36 cellular contexts compared by ENCODE assay signal in the genomic region with DNA sequence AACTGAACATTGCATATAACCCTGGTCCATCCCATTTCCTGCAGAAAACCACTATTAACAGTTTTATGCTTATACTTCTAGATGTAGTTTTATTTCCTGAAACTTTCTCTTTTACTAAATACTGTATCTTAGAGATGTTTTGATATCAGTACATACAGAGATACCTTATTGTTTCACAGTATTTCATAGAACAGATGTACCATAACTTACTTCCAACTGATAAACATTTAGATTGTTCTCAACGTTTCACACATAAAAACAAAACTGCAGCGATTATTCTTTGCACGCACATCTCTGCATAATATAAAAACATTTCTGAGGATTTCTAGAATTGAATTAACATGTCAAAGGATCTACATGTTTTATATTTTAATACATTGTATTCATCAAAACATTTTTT. TPM values are rescaled to one million over a fixed set of nuclear protein-coding genes. Genes with fewer than 3 reads are reported as not detected.
DNase-seq lines count a peak whose midpoint lies in the region; ATAC-seq and TF ChIP-seq lines count a peak whose summit lies in the region.
"Had no signal": no experiment of that assay in that cellular context is flagged by ENCODE, and none has a peak within 500 bp of the region (broad histone marks: within the 10 kb centered on the region; RNA-seq: fewer than 3 reads in every experiment).

No MANE protein-coding gene starts in this region.

- H3K27me3 Mint-ChIP-seq in activated CD4-positive, alpha-beta T cell treated with anti-CD3 and anti-CD28 coated beads for 36 hours, result no peaks in the 10 kb centered on the region
- no peaks in the 10 kb centered on the region for H3K27me3 Mint-ChIP-seq in CD4-positive, alpha-beta T cell
- no peaks in the 10 kb centered on the region for H3K27me3 Mint-ChIP-seq in activated CD8-positive, alpha-beta T cell treated with anti-CD3 and anti-CD28 coated beads, Interleukin-2, amount 10 ng/mL, durations not matched to agents 7 days and 5 days (ENCODE audit: low read depth)
- peaks cover 0 to under 1% (median 0%) of the 10 kb centered on the region in 5 donors for H3K27me3 Mint-ChIP-seq in naive thymus-derived CD4-positive, alpha-beta T cell
- H3K27me3 Mint-ChIP-seq: brain had no signal

- peak overlapping the region; percentile 55 for H3K27ac Mint-ChIP-seq in activated CD4-positive, alpha-beta T cell treated with anti-CD3 and anti-CD28 coated beads for 36 hours
- H3K27ac Mint-ChIP-seq in CD4-positive, alpha-beta T cell, result peak overlapping the region; percentile 92
- H3K27ac Mint-ChIP-seq in activated CD8-positive, alpha-beta T cell treated with anti-CD3 and anti-CD28 coated beads, Interleukin-2, amount 10 ng/mL, durations not matched to agents 7 days and 5 days, result peak overlapping the region; percentile 78
- H3K27ac Mint-ChIP-seq in naive thymus-derived CD4-positive, alpha-beta T cell, result peak overlapping the region; percentile 13 to 89 (median 78)
- H3K27ac Mint-ChIP-seq: brain, mesothelial cell of epicardium had no signal

- no peak overlapping the region for H3K27ac ChIP-seq in CD4-positive, alpha-beta T cell (ENCODE audit: low read depth, low read length)
- no peak overlapping the region for H3K27ac ChIP-seq in naive thymus-derived CD4-positive, alpha-beta T cell (ENCODE audit: low read depth, low read length)
- H3K27ac ChIP-seq in transverse colon, result no peak overlapping the region
- H3K27ac ChIP-seq: prostate gland, right lobe of liver had no signal

- in situ Hi-C loops in transverse colon (cut with MboI; ENCODE audit: low pct_ligation_motif_present in 1 of 4, low pct_unique_long_range_greater_than_20kb in 1 of 4, low sequenced_read_pairs in 3 of 4), result no loop called here

- H3K36me3 Mint-ChIP-seq in activated CD4-positive, alpha-beta T cell treated with anti-CD3 and anti-CD28 coated beads for 36 hours (ENCODE audit: low read depth), result peaks cover 4% of the 10 kb centered on the region
- H3K36me3 Mint-ChIP-seq in CD4-positive, alpha-beta T cell (ENCODE audit: low read depth), result no peaks in the 10 kb centered on the region
- H3K36me3 Mint-ChIP-seq in activated CD8-positive, alpha-beta T cell treated with anti-CD3 and anti-CD28 coated beads, Interleukin-2, amount 10 ng/mL, durations not matched to agents 7 days and 5 days (ENCODE audit: low read depth), result peaks cover 30% of the 10 kb centered on the region
- peaks cover 0 to 7% (median 2%) of the 10 kb centered on the region in 5 donors for H3K36me3 Mint-ChIP-seq in naive thymus-derived CD4-positive, alpha-beta T cell
- H3K36me3 Mint-ChIP-seq: brain, CD14-positive monocyte, mesothelial cell of epicardium had no signal

- CTCF ChIA-PET in activated CD4-positive, alpha-beta T cell treated with anti-CD3 and anti-CD28 coated beads for 36 hours (lab: Charles Lee), result interaction anchor here (1.0 to 1.2 kb wide), 2 partner anchors 14 to 56 kb away, joined by 3 read pairs; no protein-coding TSS in a partner anchor
- CTCF ChIA-PET in CD4-positive, alpha-beta T cell (lab: Charles Lee), result interaction anchor here (0.7 to 1.2 kb wide), 2 partner anchors 10 to 56 kb away, joined by 3 read pairs; no protein-coding TSS in a partner anchor
- CTCF ChIA-PET in activated CD8-positive, alpha-beta T cell treated with anti-CD3 and anti-CD28 coated beads, Interleukin-2, amount 10 ng/mL, durations not matched to agents 7 days and 5 days (lab: Charles Lee), result interaction anchor here (1.0 to 6.9 kb wide), 4 partner anchors 12 to 65 kb away, joined by 4 to 38 read pairs (median 19); no protein-coding TSS in a partner anchor
- CTCF ChIA-PET in naive thymus-derived CD4-positive, alpha-beta T cell (lab: Charles Lee), result no interaction called here

- no peak for ATAC-seq in activated CD4-positive, alpha-beta T cell treated with anti-CD3 and anti-CD28 coated beads for 36 hours
- no peak for ATAC-seq in CD4-positive, alpha-beta T cell (ENCODE audit: poor library complexity)
- ATAC-seq in activated CD8-positive, alpha-beta T cell treated with anti-CD3 and anti-CD28 coated beads, Interleukin-2, amount 10 ng/mL, durations not matched to agents 7 days and 5 days, result no peak
- no peak for ATAC-seq in naive thymus-derived CD4-positive, alpha-beta T cell
- ATAC-seq in GM21786 (IDR thresholded peaks at IDR 0.05; ENCODE audit: unreplicated experiment) (no peak), HG02798 (IDR thresholded peaks at IDR 0.05; ENCODE audit: poor library complexity, unreplicated experiment) (no peak)
- ATAC-seq: esophagus mucosa, PC-3, right lobe of liver had no signal

- H3K4me3 Mint-ChIP-seq in activated CD4-positive, alpha-beta T cell treated with anti-CD3 and anti-CD28 coated beads for 36 hours, result no peak overlapping the region
- peak overlapping the region; percentile 55 for H3K4me3 Mint-ChIP-seq in CD4-positive, alpha-beta T cell
- peak overlapping the region; percentile 52 for H3K4me3 Mint-ChIP-seq in activated CD8-positive, alpha-beta T cell treated with anti-CD3 and anti-CD28 coated beads, Interleukin-2, amount 10 ng/mL, durations not matched to agents 7 days and 5 days
- peak overlapping the region in 8 of 10 donors; percentile 42 to 83 (median 62) for H3K4me3 Mint-ChIP-seq in naive thymus-derived CD4-positive, alpha-beta T cell
- H3K4me3 Mint-ChIP-seq: brain, CD14-positive monocyte, mesothelial cell of epicardium had no signal

- H3K4me3 ChIP-seq in naive thymus-derived CD4-positive, alpha-beta T cell (ENCODE audit: low read length), result no peak overlapping the region
- no peak overlapping the region for H3K4me3 ChIP-seq in transverse colon
- H3K4me3 ChIP-seq: prostate gland, right lobe of liver had no signal

- no peak for TF ChIP-seq POLR2A in transverse colon (IDR thresholded peaks at IDR 0.05)

- H3K36me3 ChIP-seq in naive thymus-derived CD4-positive, alpha-beta T cell (ENCODE audit: control insufficient read depth in 2 of 3, insufficient read depth in 3 of 3, low read length in 3 of 3), result no peaks in the 10 kb centered on the region
- no peaks in the 10 kb centered on the region for H3K36me3 ChIP-seq in transverse colon
- H3K36me3 ChIP-seq: prostate gland, right lobe of liver had no signal

- no peaks in the 10 kb centered on the region for H3K27me3 ChIP-seq in CD4-positive, alpha-beta T cell (ENCODE audit: control insufficient read depth, insufficient read depth, low read length)
- H3K27me3 ChIP-seq in naive thymus-derived CD4-positive, alpha-beta T cell (ENCODE audit: control insufficient read depth in 2 of 2, insufficient read depth in 2 of 2, low read length in 2 of 2), result no peaks in the 10 kb centered on the region
- H3K27me3 ChIP-seq in transverse colon, result no peaks in the 10 kb centered on the region
- H3K27me3 ChIP-seq: right lobe of liver had no signal

- POLR2A ChIA-PET in activated CD4-positive, alpha-beta T cell treated with anti-CD3 and anti-CD28 coated beads for 36 hours (lab: Charles Lee), result interaction anchor here (1.2 kb wide), 1 partner anchor 71 kb away, joined by 3 read pairs; no protein-coding TSS in a partner anchor
- POLR2A ChIA-PET in CD4-positive, alpha-beta T cell (lab: Charles Lee), result interaction anchor here (0.7 to 6.0 kb wide), 5 partner anchors 12 to 73 kb away, joined by 3 to 72 read pairs (median 3); no protein-coding TSS in a partner anchor
- POLR2A ChIA-PET in activated CD8-positive, alpha-beta T cell treated with anti-CD3 and anti-CD28 coated beads, Interleukin-2, amount 10 ng/mL, durations not matched to agents 7 days and 5 days (lab: Charles Lee), result interaction anchor here (0.7 to 6.6 kb wide), 3 partner anchors 12 to 51 kb away, joined by 4 to 59 read pairs (median 58); no protein-coding TSS in a partner anchor
- POLR2A ChIA-PET in naive thymus-derived CD4-positive, alpha-beta T cell (lab: Charles Lee), result interaction anchor here (0.6 to 5.6 kb wide), 3 partner anchors 10 to 1054 kb away, joined by 4 to 53 read pairs (median 29); no protein-coding TSS in a partner anchor

- TF ChIP-seq CTCF in CD4-positive, alpha-beta T cell (IDR thresholded peaks at IDR 0.05), result no peak
- no peak for TF ChIP-seq CTCF in transverse colon (IDR thresholded peaks at IDR 0.05)

- no peak for TF ChIP-seq EP300 in transverse colon (IDR thresholded peaks at IDR 0.05; ENCODE audit: low read depth)

- H3K4me1 ChIP-seq in naive thymus-derived CD4-positive, alpha-beta T cell (ENCODE audit: control insufficient read depth in 2 of 2, insufficient read depth in 2 of 2, low read length in 2 of 2), result peaks cover 52 to 60% of the 10 kb centered on the region in 2 donors
- no peaks in the 10 kb centered on the region for H3K4me1 ChIP-seq in transverse colon
- H3K4me1 ChIP-seq: prostate gland, right lobe of liver had no signal

- WGBS in transverse colon (ENCODE audit: low coverage in 1 of 2), 2 donors, result 58 to 68% methylated on average over 3 of the region's 3 CpGs

- DNase-seq in activated CD4-positive, alpha-beta T cell treated with anti-CD3 and anti-CD28 coated beads for 36 hours, result no peak
- no peak for DNase-seq in activated CD4-positive, alpha-beta T cell treated with anti-CD3 and anti-CD28 coated beads for 4 hours
- DNase-seq in CD4-positive, alpha-beta T cell, result no peak
- no peak for DNase-seq in activated CD8-positive, alpha-beta T cell treated with anti-CD3 and anti-CD28 coated beads, Interleukin-2, amount 10 ng/mL, durations not matched to agents 7 days and 5 days
- DNase-seq in naive thymus-derived CD4-positive, alpha-beta T cell, result no peak
- DNase-seq in transverse colon, result no peak
- DNase-seq: cerebellar nuclear complex; dermis blood vessel endothelial cell; head of caudate nucleus; IMR-90; kidney; MV-4-11; NCI-H1436; NCI-H2081; NCI-H526; NK-92 treated with Interleukin-12 subunit alpha and Interleukin-12 subunit beta, amount 100 ng/mL, for 24 hours; nucleus accumbens; PC-3; right lobe of liver; stimulated activated CD4-positive, alpha-beta T cell treated with anti-CD3 and anti-CD28 coated beads, Interleukin-12 subunit alpha, Interleukin-12 subunit beta, amount 100 ng/mL, for 4 hours; stimulated activated CD4-positive, alpha-beta T cell treated with anti-CD3 and anti-CD28 coated beads, Interleukin-2, amount 100 ng/mL, for 48 hours; trophoblast cell had no signal

- no peaks in the 10 kb centered on the region for H3K9me3 Mint-ChIP-seq in activated CD4-positive, alpha-beta T cell treated with anti-CD3 and anti-CD28 coated beads for 36 hours (ENCODE audit: low read depth)
- H3K9me3 Mint-ChIP-seq in CD4-positive, alpha-beta T cell, result no peaks in the 10 kb centered on the region
- peaks cover 5% of the 10 kb centered on the region for H3K9me3 Mint-ChIP-seq in activated CD8-positive, alpha-beta T cell treated with anti-CD3 and anti-CD28 coated beads, Interleukin-2, amount 10 ng/mL, durations not matched to agents 7 days and 5 days (ENCODE audit: insufficient read depth)
- H3K9me3 Mint-ChIP-seq in naive thymus-derived CD4-positive, alpha-beta T cell, result peaks cover 0 to 7% (median 0%) of the 10 kb centered on the region in 11 donors
- H3K9me3 Mint-ChIP-seq: mesothelial cell of epicardium had no signal

- H3K4me1 Mint-ChIP-seq in activated CD4-positive, alpha-beta T cell treated with anti-CD3 and anti-CD28 coated beads for 36 hours, result peaks cover 62% of the 10 kb centered on the region
- H3K4me1 Mint-ChIP-seq in CD4-positive, alpha-beta T cell (ENCODE audit: low read depth), result peaks cover 70% of the 10 kb centered on the region
- H3K4me1 Mint-ChIP-seq in activated CD8-positive, alpha-beta T cell treated with anti-CD3 and anti-CD28 coated beads, Interleukin-2, amount 10 ng/mL, durations not matched to agents 7 days and 5 days (ENCODE audit: low read depth), result peaks cover 70% of the 10 kb centered on the region
- peaks cover 29 to 75% (median 65%) of the 10 kb centered on the region in 7 donors for H3K4me1 Mint-ChIP-seq in naive thymus-derived CD4-positive, alpha-beta T cell
- H3K4me1 Mint-ChIP-seq: brain had no signal

- intact Hi-C loops in activated CD4-positive, alpha-beta T cell treated with anti-CD3 and anti-CD28 coated beads for 36 hours (cut with DNase I, micrococcal nuclease), result no loop called here
- intact Hi-C loops in CD4-positive, alpha-beta T cell (cut with DNase I, micrococcal nuclease), result no loop called here
- intact Hi-C loops in naive thymus-derived CD4-positive, alpha-beta T cell (cut with micrococcal nuclease), result loop anchor here in 1 of 2 donors (1.0 kb wide), 2 partner anchors 7 to 21 kb away; no protein-coding TSS in a partner anchor
- intact Hi-C loops in transverse colon (cut with DNase I; ENCODE audit: low total_unique reads), result no loop called here

- no peaks in the 10 kb centered on the region for H3K9me3 ChIP-seq in CD4-positive, alpha-beta T cell (ENCODE audit: control insufficient read depth, low read length)
- H3K9me3 ChIP-seq in naive thymus-derived CD4-positive, alpha-beta T cell (ENCODE audit: control insufficient read depth in 2 of 3, low read length in 3 of 3), result no peaks in the 10 kb centered on the region
- H3K9me3 ChIP-seq in transverse colon, result no peaks in the 10 kb centered on the region
- H3K9me3 ChIP-seq: prostate gland, right lobe of liver had no signal

RNA-seq across cellular contexts. Expression of gene ZNF80, which starts 2.6 kb away (rescaled TPM):
- total RNA-seq in activated CD4-positive, alpha-beta T cell treated with anti-CD3 and anti-CD28 coated beads for 36 hours, result under 1 TPM; 0.23 to 0.27 TPM
- total RNA-seq in CD4-positive, alpha-beta T cell, result under 1 TPM; 0.16 to 0.17 TPM
- under 1 TPM; 0.71 to 0.89 TPM for total RNA-seq in activated CD8-positive, alpha-beta T cell treated with anti-CD3 and anti-CD28 coated beads, Interleukin-2, amount 10 ng/mL, durations not matched to agents 7 days and 5 days
- under 1 TPM; 0.27 to 0.65 (median 0.61) TPM for total RNA-seq in naive thymus-derived CD4-positive, alpha-beta T cell
- polyA plus RNA-seq in naive thymus-derived CD4-positive, alpha-beta T cell, result under 1 TPM in 1 of 2 donors, not detected in 1; 0.35 TPM
- total RNA-seq in transverse colon, result not detected
- total RNA-seq: A172, Daoy, dermis blood vessel endothelial cell, esophagus mucosa, fibroblast of villous mesenchyme, IMR-90, liver, mesothelial cell of epicardium, PC-3, right lobe of liver had no signal
- polyA plus RNA-seq: CD14-positive monocyte, IMR-90 had no signal

RNA-seq across cellular contexts. Expression of gene DRD3, which starts 55.9 kb away (rescaled TPM):
- total RNA-seq in activated CD4-positive, alpha-beta T cell treated with anti-CD3 and anti-CD28 coated beads for 36 hours, result not detected
- total RNA-seq in CD4-positive, alpha-beta T cell, result not detected
- total RNA-seq in activated CD8-positive, alpha-beta T cell treated with anti-CD3 and anti-CD28 coated beads, Interleukin-2, amount 10 ng/mL, durations not matched to agents 7 days and 5 days, result not detected
- not detected for total RNA-seq in naive thymus-derived CD4-positive, alpha-beta T cell
- not detected for polyA plus RNA-seq in naive thymus-derived CD4-positive, alpha-beta T cell
- not detected for total RNA-seq in transverse colon
- total RNA-seq: A172; Daoy; dermis blood vessel endothelial cell; esophagus mucosa; fibroblast of villous mesenchyme; IMR-90; kidney; LHCN-M2; liver; mesothelial cell of epicardium; PC-3; prostate gland; right lobe of liver; subcutaneous adipose tissue; T-helper 1 cell treated with Interleukin-12 subunit alpha and Interleukin-12 subunit beta and Interleukin-4 antibody, amounts not matched to agents 30 ng/mL and 1 ng/mL, for 36 hours had no signal
- polyA plus RNA-seq: CD14-positive monocyte, IMR-90, liver had no signal

RNA-seq across cellular contexts. Expression of gene TIGIT, which starts 59.1 kb away (rescaled TPM):
- 10 to 100 TPM; 23.5 to 25.5 TPM for total RNA-seq in activated CD4-positive, alpha-beta T cell treated with anti-CD3 and anti-CD28 coated beads for 36 hours
- 1 to 10 TPM; 3.5 to 4.2 TPM for total RNA-seq in CD4-positive, alpha-beta T cell
- 10 to 100 TPM; 17.3 to 22.1 TPM for total RNA-seq in activated CD8-positive, alpha-beta T cell treated with anti-CD3 and anti-CD28 coated beads, Interleukin-2, amount 10 ng/mL, durations not matched to agents 7 days and 5 days
- 10 to 100 TPM in 1 of 5 experiments, 1 to 10 TPM in 4; 1.3 to 14.9 (median 3.8) TPM for total RNA-seq in naive thymus-derived CD4-positive, alpha-beta T cell
- 1 to 10 TPM in 1 of 2 donors, under 1 TPM in 1; 0.63 to 2.8 TPM for polyA plus RNA-seq in naive thymus-derived CD4-positive, alpha-beta T cell
- total RNA-seq in transverse colon, result 1 to 10 TPM in 3 of 4 donors, not detected in 1; 1.2 to 5.6 (median 5.4) TPM
- total RNA-seq: A172, Daoy, dermis blood vessel endothelial cell, IMR-90, LHCN-M2, mesothelial cell of epicardium, PC-3 had no signal
- polyA plus RNA-seq: IMR-90 had no signal
